9 cellular contexts compared by ENCODE assay signal in genomic region chr16:88479795-88480760, GRCh38. TPM values are rescaled to one million over a fixed set of nuclear protein-coding genes. Genes with fewer than 3 reads are reported as not detected.
DNase-seq lines count a peak whose midpoint lies in the region; ATAC-seq and TF ChIP-seq lines count a peak whose summit lies in the region.
"Had no signal": no experiment of that assay in that cellular context is flagged by ENCODE, and none has a peak within 500 bp of the region (broad histone marks: within the 10 kb centered on the region; RNA-seq: fewer than 3 reads in every experiment).

No MANE protein-coding gene starts in this region.

- no peak overlapping the region for H3K18ac ChIP-seq in mesendoderm (ENCODE audit: low read length)

- H4K20me1 ChIP-seq in smooth muscle cell (ENCODE audit: low read depth), result peaks cover 99% of the 10 kb centered on the region

- H2BK5ac ChIP-seq in mesendoderm (ENCODE audit: low read length), result no peak overlapping the region

- H3K9me3 ChIP-seq in smooth muscle cell (replicated peaks; ENCODE audit: low read depth), result no peaks in the 10 kb centered on the region
- H3K9me3 ChIP-seq: psoas muscle had no signal

- H4K8ac ChIP-seq in mesendoderm (ENCODE audit: low read depth, low read length), result no peak overlapping the region

- no peak for DNase-seq in activated T-cell treated with anti-CD3 and anti-CD28 coated beads, Interleukin-2, amount 50 U/mL, for 24 hours
- no peak for DNase-seq in natural killer cell treated with Interleukin-12 subunit alpha and Interleukin-12 subunit beta and Interleukin-15 and Interleukin-18, amount 100 ng/mL, for 72 hours (ENCODE audit: low spot score)
- DNase-seq in mesendoderm (no peak), RWPE1 (ENCODE audit: low spot score) (no peak), smooth muscle cell (lab: John Stamatoyannopoulos, UW; ENCODE audit: unreplicated experiment) (no peak)
- no peak for DNase-seq in activated CD8-positive, alpha-beta memory T cell treated with anti-CD3 and anti-CD28 coated beads, Interleukin-2, amount 50 U/mL, for 48 hours
- DNase-seq: psoas muscle had no signal

- no peaks in the 10 kb centered on the region for H3K27me3 ChIP-seq in mesendoderm (ENCODE audit: insufficient read depth, low read length, poor library complexity)
- H3K27me3 ChIP-seq in smooth muscle cell (ENCODE audit: low read depth), result no peaks in the 10 kb centered on the region

- no peak overlapping the region for H3K23ac ChIP-seq in mesendoderm (ENCODE audit: low read length)

- no peaks in the 10 kb centered on the region for H3K27me3 Mint-ChIP-seq in activated T-cell treated with anti-CD3 and anti-CD28 coated beads, Interleukin-2, amount 50 U/mL, for 24 hours
- no peaks in the 10 kb centered on the region for H3K27me3 Mint-ChIP-seq in natural killer cell treated with Interleukin-12 subunit alpha and Interleukin-12 subunit beta and Interleukin-15 and Interleukin-18, amount 100 ng/mL, for 72 hours

- H3K4me3 Mint-ChIP-seq in activated T-cell treated with anti-CD3 and anti-CD28 coated beads, Interleukin-2, amount 50 U/mL, for 24 hours, result no peak overlapping the region
- H3K4me3 Mint-ChIP-seq in natural killer cell treated with Interleukin-12 subunit alpha and Interleukin-12 subunit beta and Interleukin-15 and Interleukin-18, amount 100 ng/mL, for 72 hours, result peak overlapping the region; percentile 57

- POLR2A ChIA-PET in RWPE1 (lab: Yijun Ruan, JAX; ENCODE audit: low non-redundant PET), result no interaction called here

- no peak overlapping the region for H3K56ac ChIP-seq in mesendoderm (ENCODE audit: low read length)

- peak overlapping the region; percentile 83 for H3K27ac Mint-ChIP-seq in activated T-cell treated with anti-CD3 and anti-CD28 coated beads, Interleukin-2, amount 50 U/mL, for 24 hours
- peak overlapping the region; percentile 50 to 85 for H3K27ac Mint-ChIP-seq in natural killer cell treated with Interleukin-12 subunit alpha and Interleukin-12 subunit beta and Interleukin-15 and Interleukin-18, amount 100 ng/mL, for 72 hours

- H2BK15ac ChIP-seq in mesendoderm (replicated peaks; ENCODE audit: low read depth), result no peak overlapping the region

- peaks cover 3% of the 10 kb centered on the region for H3K36me3 Mint-ChIP-seq in activated T-cell treated with anti-CD3 and anti-CD28 coated beads, Interleukin-2, amount 50 U/mL, for 24 hours (ENCODE audit: low read depth)
- H3K36me3 Mint-ChIP-seq in natural killer cell treated with Interleukin-12 subunit alpha and Interleukin-12 subunit beta and Interleukin-15 and Interleukin-18, amount 100 ng/mL, for 72 hours, result no peaks in the 10 kb centered on the region

- CTCF ChIA-PET in RWPE1 (lab: Yijun Ruan, JAX), result no interaction called here

- no peak overlapping the region for H2BK120ac ChIP-seq in mesendoderm (ENCODE audit: low read depth, low read length)

- H3K4me1 ChIP-seq in mesendoderm (ENCODE audit: control insufficient read depth, low read depth, low read length) (no peaks in the 10 kb centered on the region), smooth muscle cell (ENCODE audit: low read depth) (no peaks in the 10 kb centered on the region)
- H3K4me1 ChIP-seq: psoas muscle had no signal

- peak; percentile 43 for ATAC-seq in GM18505 (IDR thresholded peaks at IDR 0.05; ENCODE audit: unreplicated experiment)
- ATAC-seq in HG02678 (IDR thresholded peaks at IDR 0.05; ENCODE audit: unreplicated experiment), result peak; percentile 53
- peak; percentile 50 to 54 for ATAC-seq in natural killer cell treated with Interleukin-12 subunit alpha and Interleukin-12 subunit beta and Interleukin-15 and Interleukin-18, amount 100 ng/mL, for 72 hours
- ATAC-seq: psoas muscle had no signal

- TF ChIP-seq CTCF in RWPE1 (conservative IDR thresholded peaks at IDR 0.05; ENCODE audit: low read depth), result no peak
- no peak for TF ChIP-seq CTCF in smooth muscle cell (IDR thresholded peaks at IDR 0.05; ENCODE audit: borderline replicate concordance, insufficient read depth, poor library complexity, severe bottlenecking)

- no peak overlapping the region for H4K5ac ChIP-seq in mesendoderm (ENCODE audit: low read length)

- no peaks in the 10 kb centered on the region for H3K9me3 Mint-ChIP-seq in activated T-cell treated with anti-CD3 and anti-CD28 coated beads, Interleukin-2, amount 50 U/mL, for 24 hours
- no peaks in the 10 kb centered on the region for H3K9me3 Mint-ChIP-seq in natural killer cell treated with Interleukin-12 subunit alpha and Interleukin-12 subunit beta and Interleukin-15 and Interleukin-18, amount 100 ng/mL, for 72 hours

- TF ChIP-seq POLR2A in GM18505 (IDR thresholded peaks at IDR 0.05; ENCODE audit: borderline replicate concordance, extremely low read depth, insufficient read depth, insufficient read length), result no peak

- no peaks in the 10 kb centered on the region for H3F3A ChIP-seq in smooth muscle cell (ENCODE audit: low read depth)

- no CpG with 5 or more reads among the region's 28 CpGs for WGBS in mesendoderm (ENCODE audit: extremely low coverage, insufficient coverage, low lambda C conversion rate)
- WGBS in smooth muscle cell (ENCODE audit: low lambda C conversion rate), result 92% methylated on average over 20 of the region's 28 CpGs

- H3K79me1 ChIP-seq in mesendoderm (ENCODE audit: low read length), result peaks cover 9% of the 10 kb centered on the region

- H3K27ac ChIP-seq in mesendoderm (ENCODE audit: low read depth, low read length) (no peak overlapping the region), RWPE1 (no peak overlapping the region), smooth muscle cell (ENCODE audit: low read depth) (no peak overlapping the region)
- H3K27ac ChIP-seq: psoas muscle had no signal

- H3K9ac ChIP-seq in mesendoderm (ENCODE audit: low read length) (no peak overlapping the region), smooth muscle cell (ENCODE audit: low read depth) (no peak overlapping the region)

- H2AFZ ChIP-seq in smooth muscle cell (ENCODE audit: low read depth), result no peak overlapping the region

- H3K4me3 ChIP-seq in mesendoderm (ENCODE audit: low read length), result no peak overlapping the region
- no peak overlapping the region for H3K4me3 ChIP-seq in smooth muscle cell
- H3K4me3 ChIP-seq: psoas muscle had no signal

- H2AK5ac ChIP-seq in mesendoderm (ENCODE audit: low read length), result no peak overlapping the region

- H3K79me2 ChIP-seq in mesendoderm (ENCODE audit: control insufficient read depth, insufficient read depth, low read length), result no peaks in the 10 kb centered on the region
- peaks cover 5% of the 10 kb centered on the region for H3K79me2 ChIP-seq in smooth muscle cell (ENCODE audit: low read depth)

- H3K36me3 ChIP-seq in mesendoderm (ENCODE audit: control insufficient read depth, insufficient read depth, low read length) (no peaks in the 10 kb centered on the region), smooth muscle cell (ENCODE audit: low read depth) (no peaks in the 10 kb centered on the region)

- H3K4ac ChIP-seq in mesendoderm (ENCODE audit: low read depth, low read length), result no peak overlapping the region

- H3K4me2 ChIP-seq in mesendoderm (ENCODE audit: low read length) (no peak overlapping the region), smooth muscle cell (no peak overlapping the region)

- peaks cover 42% of the 10 kb centered on the region for H3K4me1 Mint-ChIP-seq in activated T-cell treated with anti-CD3 and anti-CD28 coated beads, Interleukin-2, amount 50 U/mL, for 24 hours (ENCODE audit: low read depth)
- peaks cover 27 to 40% of the 10 kb centered on the region in 2 donors for H3K4me1 Mint-ChIP-seq in natural killer cell treated with Interleukin-12 subunit alpha and Interleukin-12 subunit beta and Interleukin-15 and Interleukin-18, amount 100 ng/mL, for 72 hours (ENCODE audit: low read depth in 2 of 2)

RNA-seq across cellular contexts. Expression of gene ZFPM1, which starts 27.0 kb away (rescaled TPM):
- 10 to 100 TPM; 23.5 to 24.5 TPM for total RNA-seq in natural killer cell treated with Interleukin-12 subunit alpha and Interleukin-12 subunit beta and Interleukin-15 and Interleukin-18, amount 100 ng/mL, for 72 hours
- 2.5 TPM for polyA plus RNA-seq in mesendoderm (2013, experiment 1 of 2)
- 2.5 TPM for polyA plus RNA-seq in mesendoderm (2013, experiment 2 of 2)
- total RNA-seq in smooth muscle cell, result 0.99 and 1.2 TPM in 2 replicates
- 4.9 and 6.6 TPM in 2 replicates for polyA plus RNA-seq in smooth muscle cell

Comparison
In these comparisons a context has a peak if more than half of its experiments do, and no peak if none do; other contexts are left out.
1. RNA of gene ZFPM1, which starts 27.0 kb away (total RNA-seq): 23.5 to 24.5 TPM in natural killer cell treated with Interleukin-12 subunit alpha and Interleukin-12 subunit beta and Interleukin-15 and Interleukin-18, amount 100 ng/mL, for 72 hours; 0.99 to 1.2 TPM in smooth muscle cell; every median in the first group is over 10 times any median in the second.
2. Peak in every context shown above with its lines, with median percentiles within 50 percentile points of each other: ATAC-seq.